In the genomic region with DNA sequence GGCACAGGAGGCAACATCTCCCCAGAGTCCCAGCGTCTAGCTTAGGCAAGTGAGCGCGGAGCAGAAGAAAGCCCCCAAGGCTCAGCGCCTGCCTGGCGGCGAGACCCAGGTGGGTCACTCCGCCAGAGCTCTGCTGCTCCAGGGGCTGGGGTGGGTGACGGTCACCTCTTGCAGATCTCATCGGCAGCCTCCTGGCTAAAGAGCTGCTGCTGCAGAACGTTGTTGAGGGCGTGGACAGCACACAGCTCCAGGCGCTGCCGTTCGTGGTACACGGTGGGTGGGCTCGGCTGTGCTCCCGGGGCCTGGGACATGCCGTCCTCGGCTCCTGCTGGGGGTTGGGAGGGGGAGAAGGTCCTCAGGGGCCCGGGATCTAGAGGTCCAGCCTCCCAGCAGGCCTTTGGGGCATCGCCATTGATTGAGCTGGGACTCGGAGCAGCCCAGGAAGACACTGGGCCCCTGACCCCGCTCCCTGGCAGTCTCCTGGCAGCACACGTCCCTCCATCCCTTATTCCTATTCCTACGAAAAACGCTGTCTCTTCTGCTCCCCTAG, we compare ENCODE assay signal across 8 cellular contexts. TPM values are rescaled to one million over a fixed set of nuclear protein-coding genes. Genes with fewer than 3 reads are reported as not detected.
DNase-seq lines count a peak whose midpoint lies in the region; ATAC-seq, FAIRE-seq and TF ChIP-seq lines count a peak whose summit lies in the region.

No MANE protein-coding gene starts in this region.

- BruUV-seq in Caco-2 (replicated peaks; lab: Mats Ljungman, UMichigan), result no TSS peak

- POLR2A ChIA-PET in Caco-2 (lab: Charles Lee), result interaction anchor here (1.2 kb wide), 1 partner anchor 50 kb away, joined by 4 read pairs; no protein-coding TSS in a partner anchor

- peak overlapping the region; percentile 43 for H2AFZ ChIP-seq in fibroblast of lung (ENCODE audit: low read length)

- H3K27me3 ChIP-seq in Caco-2 (replicated peaks; ENCODE audit: control insufficient read depth, insufficient read depth, low read length) (no peaks in the 10 kb centered on the region), SJSA1 (replicated peaks) (0 out of 2 replicates have a peak, but pooled peaks cover 2% of the 10 kb centered on the region), fibroblast of lung (ENCODE audit: control insufficient read depth, insufficient read depth, low read length) (no peaks in the 10 kb centered on the region), pancreas (no peaks in the 10 kb centered on the region)

- peak overlapping the region; percentile 58 for H3K4me3 ChIP-seq in Caco-2 (ENCODE audit: low read depth, low read length)
- peak overlapping the region; percentile 57 for H3K4me3 ChIP-seq in SJSA1
- peak overlapping the region; percentile 86 to 97 (median 92) for H3K4me3 ChIP-seq in fibroblast of lung (replicated peaks in 1 of 4; ENCODE audit: control extremely low read depth in 1 of 4, insufficient read depth in 1 of 4, low read depth in 3 of 4, low read length in 4 of 4)
- peak overlapping the region; percentile 38 to 73 (median 52) for H3K4me3 ChIP-seq in pancreas

- CTCF ChIA-PET in Caco-2 (lab: Charles Lee), result interaction anchor here (1.8 kb wide), 1 partner anchor 27 kb away, joined by 7 read pairs; no protein-coding TSS in a partner anchor

- H3K36me3 ChIP-seq in Caco-2 (ENCODE audit: control insufficient read depth, insufficient read depth, low read length) (no peaks in the 10 kb centered on the region), SJSA1 (0 out of 2 replicates have a peak, but pooled peaks cover 4% of the 10 kb centered on the region), fibroblast of lung (ENCODE audit: control insufficient read depth, insufficient read depth, low read length) (no peaks in the 10 kb centered on the region), pancreas (no peaks in the 10 kb centered on the region)

- H3K79me2 ChIP-seq in fibroblast of lung (ENCODE audit: control insufficient read depth, insufficient read depth, low read length), result peaks cover 6% of the 10 kb centered on the region

- H3K4me3 Mint-ChIP-seq in Caco-2 (ENCODE audit: unreplicated experiment), result peak overlapping the region; percentile 76

- intact Hi-C loops in Caco-2 (cut with micrococcal nuclease; ENCODE audit: unreplicated experiment), result no loop called here
- intact Hi-C loops in pancreas (cut with DNase I), result no loop called here

- H3K9me3 Mint-ChIP-seq in Caco-2 (ENCODE audit: unreplicated experiment), result no peaks in the 10 kb centered on the region

- H3K27me3 Mint-ChIP-seq in Caco-2 (ENCODE audit: insufficient read depth, unreplicated experiment), result no peaks in the 10 kb centered on the region

- TF ChIP-seq CTCF in Caco-2 (IDR thresholded peaks at IDR 0.05; ENCODE audit: insufficient read depth in 1 of 2, low read depth in 1 of 2, low read length in 1 of 2, severe bottlenecking in 1 of 2, unreplicated experiment in 1 of 2) (no peak), fibroblast of lung (conservative IDR thresholded peaks at IDR 0.05 in 1 of 2, IDR thresholded peaks at IDR 0.05 in 1 of 2; ENCODE audit: low read depth in 1 of 2, low read length in 2 of 2) (no peak), pancreas (IDR thresholded peaks at IDR 0.05) (no peak)

- peak overlapping the region; percentile 95 for H3K4me2 ChIP-seq in fibroblast of lung (ENCODE audit: extremely low read depth, insufficient read depth, low read length)

- DNase-seq in Caco-2 (no peak), SJSA1 (ENCODE audit: low read depth in 1 of 2, low spot score in 2 of 2) (no peak), fibroblast of lung (ENCODE audit: low read depth in 2 of 2) (peak in 1 of 2 donors; percentile 10), pancreas (peak in 3 of 6 donors; percentile 43 to 78 (median 62)), NCI-H446 treated with DMSO at 0.1 percent for 48 hours (lab: John Stamatoyannopoulos, UW) (no peak), NCI-H1436 treated with DMSO at 0.1 percent for 48 hours (lab: John Stamatoyannopoulos, UW) (no peak), NCI-H510A (lab: John Stamatoyannopoulos, UW) (no peak)

- peaks cover 7% of the 10 kb centered on the region for H3K4me1 Mint-ChIP-seq in Caco-2 (ENCODE audit: low read depth, unreplicated experiment)

- peak overlapping the region; percentile 89 for H3K27ac Mint-ChIP-seq in Caco-2 (ENCODE audit: unreplicated experiment)

- H3K4me1 ChIP-seq in Caco-2 (peaks cover 4% of the 10 kb centered on the region; the same call in 1 of the 2 replicates), SJSA1 (replicated peaks) (peaks cover 7% of the 10 kb centered on the region), fibroblast of lung (ENCODE audit: control insufficient read depth, extremely low read depth, insufficient read depth, low read length) (peaks cover 2% of the 10 kb centered on the region), pancreas (no peaks in the 10 kb centered on the region)

- peaks cover 12% of the 10 kb centered on the region for H3K36me3 Mint-ChIP-seq in Caco-2 (ENCODE audit: insufficient read depth, unreplicated experiment)

- ATAC-seq in pancreas, result no peak
- ATAC-seq in GM19351 (IDR thresholded peaks at IDR 0.05; ENCODE audit: unreplicated experiment), result no peak

- no peak for FAIRE-seq in pancreas (lab: Jason Lieb, UNC)

- no peak overlapping the region for H3K27ac ChIP-seq in SJSA1
- peak overlapping the region; percentile 92 for H3K27ac ChIP-seq in fibroblast of lung (ENCODE audit: insufficient read depth, low read length)
- peak overlapping the region in 1 of 4 donors; percentile 54 for H3K27ac ChIP-seq in pancreas

- no peaks in the 10 kb centered on the region for H4K20me1 ChIP-seq in fibroblast of lung (ENCODE audit: control insufficient read depth, extremely low read depth, insufficient read depth, low read length)

- WGBS in pancreas, 2 donors, result 52 to 57% methylated on average over 26 of the region's 26 CpGs

- H3K9me3 ChIP-seq in Caco-2 (no peaks in the 10 kb centered on the region), SJSA1 (replicated peaks) (no peaks in the 10 kb centered on the region), fibroblast of lung (ENCODE audit: control insufficient read depth, insufficient read depth, low read depth, low read length) (no peaks in the 10 kb centered on the region), pancreas (no peaks in the 10 kb centered on the region)

- H3K9ac ChIP-seq in fibroblast of lung (ENCODE audit: insufficient read depth, low read length), result peak overlapping the region; percentile 81

RNA-seq across cellular contexts. Expression of gene JOSD2, which starts 0.8 kb away (rescaled TPM):
- total RNA-seq in Caco-2 (2022) (27.7 and 27.9 TPM in 2 replicates), fibroblast of lung (38.3 and 48.6 TPM in 2 replicates), pancreas (10 to 100 TPM in 5 of 6 donors, 1 to 10 TPM in 1; 8.0 to 23.3 (median 13.2) TPM)
- total RNA-seq in SJSA1 (2014; rRNA removed; shearing (Covaris generic)), result 21.9 and 43.6 TPM in 2 replicates
- polyA plus RNA-seq in fibroblast of lung (16.3 and 17.3 TPM in 2 replicates), pancreas (10 to 100 TPM; 25.1 to 41.2 TPM)
- 61.2 and 65.0 TPM in 2 replicates for polyA plus RNA-seq in fibroblast of lung (2012)
- polyA minus RNA-seq in fibroblast of lung (ENCODE audit: low replicate concordance), result 6.2 and 15.5 TPM in 2 replicates

RNA-seq across cellular contexts. Expression of gene ASPDH, which starts 3.5 kb away (rescaled TPM):
- total RNA-seq in Caco-2 (2022) (not detected in 2 replicates), fibroblast of lung (not detected in 2 replicates), pancreas (under 1 TPM in 2 of 6 donors, not detected in 4; 0.49 to 0.76 TPM)
- not detected in 2 replicates for total RNA-seq in SJSA1 (2014; rRNA removed; shearing (Covaris generic))
- polyA plus RNA-seq in fibroblast of lung (not detected in 2 replicates), pancreas (1 to 10 TPM; 1.6 to 4.6 TPM)
- not detected in 2 replicates for polyA plus RNA-seq in fibroblast of lung (2012)
- not detected in 2 replicates for polyA minus RNA-seq in fibroblast of lung (ENCODE audit: low replicate concordance)

RNA-seq across cellular contexts. Expression of gene GARIN5A, which starts 33.5 kb away (rescaled TPM):
- total RNA-seq in Caco-2 (2022), result 1.4 and 1.5 TPM in 2 replicates
- total RNA-seq in SJSA1 (2014; rRNA removed; shearing (Covaris generic)), result not detected in 2 replicates
- total RNA-seq in fibroblast of lung, result 0.51 and 0.66 TPM in 2 replicates
- polyA plus RNA-seq in fibroblast of lung, result 0.11 and 0.24 TPM in 2 replicates
- 0.40 and 0.76 TPM in 2 replicates for polyA plus RNA-seq in fibroblast of lung (2012)
- 0.31 TPM in 1 of 2 replicates, not detected in the other for polyA minus RNA-seq in fibroblast of lung (ENCODE audit: low replicate concordance)
- total RNA-seq in pancreas, result 1 to 10 TPM; 1.4 to 2.6 (median 1.9) TPM
- polyA plus RNA-seq in pancreas, result 1 to 10 TPM; 2.1 to 2.3 TPM

RNA-seq across cellular contexts. Expression of gene EMC10, which starts 33.9 kb away (rescaled TPM):
- total RNA-seq in Caco-2 (2022) (42.9 and 46.3 TPM in 2 replicates), fibroblast of lung (24.1 and 40.8 TPM in 2 replicates), pancreas (10 to 100 TPM; 34.7 to 81.5 (median 60.2) TPM)
- total RNA-seq in SJSA1 (2014; rRNA removed; shearing (Covaris generic)), result 67.3 and 86.0 TPM in 2 replicates
- polyA plus RNA-seq in fibroblast of lung (37.5 and 42.7 TPM in 2 replicates), pancreas (100 to 1,000 TPM in 1 of 2 donors, 10 to 100 TPM in 1; 96.7 to 160 TPM)
- polyA plus RNA-seq in fibroblast of lung (2012), result 68.6 and 69.4 TPM in 2 replicates
- polyA minus RNA-seq in fibroblast of lung (ENCODE audit: low replicate concordance), result 9.4 and 11.7 TPM in 2 replicates

RNA-seq across cellular contexts. Expression of gene LRRC4B, which starts 58.0 kb away (rescaled TPM):
- total RNA-seq in Caco-2 (2022) (0.30 and 0.54 TPM in 2 replicates), fibroblast of lung (0.17 and 0.26 TPM in 2 replicates), pancreas (under 1 TPM; 0.09 to 0.79 (median 0.36) TPM)
- not detected in 2 replicates for total RNA-seq in SJSA1 (2014; rRNA removed; shearing (Covaris generic))
- polyA plus RNA-seq in fibroblast of lung (0.02 TPM in 2 replicates), pancreas (1 to 10 TPM in 1 of 2 donors, under 1 TPM in 1; 0.87 to 2.1 TPM)
- 0.18 TPM in 1 of 2 replicates, not detected in the other for polyA plus RNA-seq in fibroblast of lung (2012)
- polyA minus RNA-seq in fibroblast of lung (ENCODE audit: low replicate concordance), result 0.11 and 0.12 TPM in 2 replicates
